ENCODE assay signal across 9 cellular contexts in the genomic region with DNA sequence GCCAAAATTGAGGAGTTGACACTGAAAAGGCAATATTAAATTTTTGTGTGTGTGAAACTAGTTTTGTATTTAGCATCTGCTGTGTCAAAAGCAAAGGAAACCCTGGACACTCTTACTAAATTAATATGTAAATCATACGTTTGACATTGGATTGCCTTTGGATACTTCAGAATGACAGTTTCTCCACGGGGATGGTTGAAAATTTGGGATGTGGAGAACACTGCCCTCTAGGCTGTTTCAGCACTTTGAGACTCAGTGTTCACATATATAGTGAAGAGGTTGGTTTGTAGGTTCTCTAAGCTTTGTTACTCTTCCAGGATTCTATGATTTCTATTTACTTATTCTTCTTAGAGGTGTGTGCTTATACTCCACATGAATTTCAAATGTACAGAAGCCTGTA. TPM values are rescaled to one million over a fixed set of nuclear protein-coding genes. Genes with fewer than 3 reads are reported as not detected.
A peak's percentile ranks its signal among the peaks of the same experiment; 100 is the strongest.
DNase-seq lines count a peak whose midpoint lies in the region; ATAC-seq and TF ChIP-seq lines count a peak whose summit lies in the region.
"Had no signal": no experiment of that assay in that cellular context is flagged by ENCODE, and none has a peak within 500 bp of the region (broad histone marks: within the 10 kb centered on the region; RNA-seq: fewer than 3 reads in every experiment).

No MANE protein-coding gene starts in this region.

- no peak overlapping the region for H3K9ac ChIP-seq in SK-N-MC (ENCODE audit: insufficient read length)

- DNase-seq in SHP77 (lab: John Stamatoyannopoulos, UW) (peak; percentile 41 to 43), SHP77 treated with DMSO at 0.1 percent for 48 hours (lab: John Stamatoyannopoulos, UW) (no peak), SK-N-MC (ENCODE audit: low read depth, low spot score) (no peak), glutamatergic neuron (no peak), upper lobe of left lung (no peak), uterus (no peak)
- DNase-seq: T-helper 2 cell had no signal

- intact Hi-C loops in uterus (cut with DNase I; ENCODE audit: low total_unique reads), result no loop called here

- TF ChIP-seq EP300 in upper lobe of left lung (IDR thresholded peaks at IDR 0.05), result no peak

- H3K9me3 ChIP-seq in SK-N-MC (ENCODE audit: low read depth, low read length), result no peaks in the 10 kb centered on the region
- no peaks in the 10 kb centered on the region for H3K9me3 ChIP-seq in upper lobe of left lung
- H3K9me3 ChIP-seq in uterus, result no peaks in the 10 kb centered on the region

- no peak for ATAC-seq in upper lobe of left lung (ENCODE audit: low FRiP score in 2 of 2)
- ATAC-seq in HG03342 (IDR thresholded peaks at IDR 0.05; ENCODE audit: unreplicated experiment), result no peak
- no peak for ATAC-seq in HG03460 (IDR thresholded peaks at IDR 0.05; ENCODE audit: unreplicated experiment)

- peaks cover 0 to 15% (median 11%) of the 10 kb centered on the region in 4 donors for H3K4me1 ChIP-seq in upper lobe of left lung
- peaks cover 0 to 6% of the 10 kb centered on the region in 2 donors for H3K4me1 ChIP-seq in uterus

- peaks cover 17% of the 10 kb centered on the region for H3K4me1 Mint-ChIP-seq in glutamatergic neuron (ENCODE audit: low read depth, unreplicated experiment)

- H3K4me3 ChIP-seq in SK-N-MC (peak overlapping the region; percentile 81), upper lobe of left lung (peak overlapping the region in 3 of 4 donors; percentile 16 to 57 (median 38)), uterus (no peak overlapping the region)

- peak overlapping the region; percentile 99 for H3K4me3 Mint-ChIP-seq in glutamatergic neuron (ENCODE audit: unreplicated experiment)

- peaks cover 14% of the 10 kb centered on the region for H3K9me3 Mint-ChIP-seq in glutamatergic neuron (ENCODE audit: unreplicated experiment)

- H3K27ac ChIP-seq in SK-N-MC (no peak overlapping the region), upper lobe of left lung (no peak overlapping the region), uterus (no peak overlapping the region)

- peaks cover 9% of the 10 kb centered on the region for H3K27me3 Mint-ChIP-seq in glutamatergic neuron (ENCODE audit: unreplicated experiment)

- no peaks in the 10 kb centered on the region for H3K36me3 ChIP-seq in SK-N-MC (ENCODE audit: insufficient read depth, low read length)
- H3K36me3 ChIP-seq in upper lobe of left lung, result no peaks in the 10 kb centered on the region
- H3K36me3 ChIP-seq in uterus, result no peaks in the 10 kb centered on the region

- TF ChIP-seq POLR2A in upper lobe of left lung (IDR thresholded peaks at IDR 0.05) (no peak), uterus (IDR thresholded peaks at IDR 0.05) (no peak)

- peaks cover 8% of the 10 kb centered on the region for H3K36me3 Mint-ChIP-seq in glutamatergic neuron (ENCODE audit: unreplicated experiment)

- TF ChIP-seq CTCF in glutamatergic neuron (IDR thresholded peaks at IDR 0.05; ENCODE audit: partially characterized antibody, unreplicated experiment), result no peak
- no peak for TF ChIP-seq CTCF in upper lobe of left lung (IDR thresholded peaks at IDR 0.05)
- no peak for TF ChIP-seq CTCF in uterus (IDR thresholded peaks at IDR 0.05)

- H3K27me3 ChIP-seq in upper lobe of left lung (peaks cover 0 to 9% (median 2%) of the 10 kb centered on the region in 4 donors), uterus (peaks cover 0 to 9% of the 10 kb centered on the region in 2 donors)

- H3K27ac Mint-ChIP-seq in glutamatergic neuron (ENCODE audit: unreplicated experiment), result peak overlapping the region; percentile 74

- 29 to 37% methylated on average over 2 of the region's 2 CpGs for WGBS in upper lobe of left lung, 2 donors

RNA-seq across cellular contexts. Expression of a gene that starts 3.0 kb away (rescaled TPM):
- 330 TPM for total RNA-seq in glutamatergic neuron (ENCODE audit: unreplicated experiment)
- 10 to 100 TPM; 12.0 to 29.1 (median 14.0) TPM for total RNA-seq in upper lobe of left lung
- 10 to 100 TPM in 1 of 4 donors, under 1 TPM in 2, not detected in 1; 0.26 to 51.3 (median 0.49) TPM for total RNA-seq in uterus

Comparison
In these comparisons a context has a peak if more than half of its experiments do, and no peak if none do; other contexts are left out.
1. DNase-seq: peak in SHP77 (2 of 2); none in SHP77 treated with DMSO at 0.1 percent for 48 hours (single experiment), SK-N-MC (single experiment), glutamatergic neuron (single experiment), upper lobe of left lung (0 of 2) and uterus (0 of 2).
2. H3K4me3 ChIP-seq: peak in SK-N-MC (single experiment) and upper lobe of left lung (3 of 4); none in uterus (0 of 2).